12 cellular contexts compared by ENCODE assay signal in the genomic region with DNA sequence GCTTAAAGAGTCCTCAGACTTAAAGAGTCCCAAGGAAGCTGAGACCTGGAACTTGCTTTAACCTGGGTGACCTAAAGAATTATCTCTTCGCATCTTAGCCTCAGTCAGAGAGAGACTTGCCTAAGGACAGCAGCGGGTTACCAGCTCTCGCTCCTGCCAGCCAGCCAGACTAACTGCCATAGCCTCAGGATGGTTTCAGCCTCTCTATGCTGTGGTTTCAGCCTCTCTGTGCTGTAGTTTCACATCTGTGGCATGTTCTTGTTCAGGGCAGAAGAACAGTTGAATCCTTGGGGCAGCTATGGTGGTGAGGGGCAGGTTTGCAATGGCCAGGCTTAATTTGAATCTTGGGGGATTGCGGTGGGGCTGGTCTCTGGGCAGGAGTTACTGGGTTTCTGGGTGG. TPM values are rescaled to one million over a fixed set of nuclear protein-coding genes. Genes with fewer than 3 reads are reported as not detected.
A peak's percentile ranks its signal among the peaks of the same experiment; 100 is the strongest.
DNase-seq lines count a peak whose midpoint lies in the region; ATAC-seq, FAIRE-seq and TF ChIP-seq lines count a peak whose summit lies in the region.
"Had no signal": no experiment of that assay in that cellular context is flagged by ENCODE, and none has a peak within 500 bp of the region (broad histone marks: within the 10 kb centered on the region; RNA-seq: fewer than 3 reads in every experiment).

No MANE protein-coding gene starts in this region.

- peaks cover 61% of the 10 kb centered on the region for H3K4me1 ChIP-seq in endothelial cell of umbilical vein (ENCODE audit: control insufficient read depth, extremely low read depth, insufficient read depth, low read length)
- H3K4me1 ChIP-seq in gastrocnemius medialis, result peaks cover 48 to 50% of the 10 kb centered on the region in 2 donors

- no peak overlapping the region for H2AFZ ChIP-seq in endothelial cell of umbilical vein (ENCODE audit: low read depth, low read length)

- peak overlapping the region; percentile 100 for H3K27ac ChIP-seq in RWPE1
- peak overlapping the region; percentile 9 for H3K27ac ChIP-seq in endothelial cell of umbilical vein (ENCODE audit: insufficient read depth, low read depth, low read length)
- H3K27ac ChIP-seq in gastrocnemius medialis, result peak overlapping the region; percentile 22 to 100 (median 82)

- POLR2A ChIA-PET in RWPE1 (lab: Yijun Ruan, JAX; ENCODE audit: low non-redundant PET) (no interaction called here), endothelial cell of umbilical vein (lab: Charles Lee) (interaction anchor here (0.7 to 1.0 kb wide), 3 partner anchors 31 to 109 kb away, joined by 3 to 5 read pairs (median 3); partner anchors contain the start of gene NEAT1)

- no peak for TF ChIP-seq POLR2A in endothelial cell of umbilical vein (IDR thresholded peaks at IDR 0.05; ENCODE audit: low read depth, low read length)
- no peak for TF ChIP-seq POLR2A in gastrocnemius medialis (IDR thresholded peaks at IDR 0.05)

- DNase-seq in GM12865 (ENCODE audit: low read depth) (peak; percentile 34), RWPE1 (ENCODE audit: low spot score) (no peak), endothelial cell of umbilical vein (ENCODE audit: low read depth, low spot score) (no peak), gastrocnemius medialis (no peak), NCI-H510A (lab: John Stamatoyannopoulos, UW) (no peak), NCI-H774 (lab: John Stamatoyannopoulos, UW) (no peak)
- DNase-seq in activated CD8-positive, alpha-beta memory T cell treated with anti-CD3 and anti-CD28 coated beads, Interleukin-2, amount 50 U/mL, for 48 hours, result no peak
- DNase-seq: activated naive CD4-positive, alpha-beta T cell; NCI-H1694 had no signal

- BruUV-seq in endothelial cell of umbilical vein (replicated peaks; lab: Mats Ljungman, UMichigan), result no TSS peak

- in situ Hi-C loops in gastrocnemius medialis (cut with MboI; ENCODE audit: low sequenced_read_pairs in 4 of 4), result no loop called here

- FAIRE-seq in endothelial cell of umbilical vein (lab: Jason Lieb, UNC), result no peak

- peaks cover 3 to 11% of the 10 kb centered on the region in 2 experiments for H3K36me3 ChIP-seq in endothelial cell of umbilical vein (ENCODE audit: control insufficient read depth in 2 of 2, extremely low read depth in 1 of 2, insufficient read depth in 2 of 2, low read length in 2 of 2)
- H3K36me3 ChIP-seq in gastrocnemius medialis, result peaks cover 0 to 12% of the 10 kb centered on the region in 2 donors
- H3K36me3 ChIP-seq: thoracic aorta had no signal

- H3K4me2 ChIP-seq in endothelial cell of umbilical vein (ENCODE audit: insufficient read depth, low read length), result no peak overlapping the region

- no peak overlapping the region for H3K4me3 ChIP-seq in GM12865 (ENCODE audit: low read depth, low read length)
- no peak overlapping the region for H3K4me3 ChIP-seq in endothelial cell of umbilical vein (replicated peaks in 1 of 3; ENCODE audit: insufficient read depth in 1 of 3, low read depth in 1 of 3, low read length in 3 of 3)
- H3K4me3 ChIP-seq in gastrocnemius medialis, result no peak overlapping the region
- H3K4me3 ChIP-seq: thoracic aorta had no signal

- H3K9me1 ChIP-seq in endothelial cell of umbilical vein (replicated peaks; ENCODE audit: control insufficient read depth, extremely low read depth, insufficient read depth, low read length), result no peaks in the 10 kb centered on the region

- H4K20me1 ChIP-seq in endothelial cell of umbilical vein (replicated peaks; ENCODE audit: control insufficient read depth, extremely low read depth, insufficient read depth, low read length), result no peaks in the 10 kb centered on the region

- no peak overlapping the region for H3K9ac ChIP-seq in endothelial cell of umbilical vein (replicated peaks; ENCODE audit: extremely low read depth, insufficient read depth, low read length)

- CTCF ChIA-PET in RWPE1 (lab: Yijun Ruan, JAX), result interaction anchor here (0.6 to 0.9 kb wide), 3 partner anchors 27 to 31 kb away, joined by 3 to 5 read pairs (median 3); no protein-coding TSS in a partner anchor
- CTCF ChIA-PET in endothelial cell of umbilical vein (lab: Charles Lee), result interaction anchor here (1.0 to 1.5 kb wide), 5 partner anchors 9 to 151 kb away, joined by 4 to 8 read pairs (median 5); no protein-coding TSS in a partner anchor

- peaks cover 69% of the 10 kb centered on the region for H3K79me2 ChIP-seq in endothelial cell of umbilical vein (ENCODE audit: control insufficient read depth, insufficient read depth, low read length)

- ATAC-seq in gastrocnemius medialis, result no peak
- no peak for ATAC-seq in HG03196 (IDR thresholded peaks at IDR 0.05; ENCODE audit: unreplicated experiment)
- ATAC-seq: sciatic nerve had no signal

- no peaks in the 10 kb centered on the region for H3K9me3 ChIP-seq in endothelial cell of umbilical vein (replicated peaks; ENCODE audit: control insufficient read depth, insufficient read depth, low read length)
- no peaks in the 10 kb centered on the region for H3K9me3 ChIP-seq in gastrocnemius medialis
- H3K9me3 ChIP-seq: thoracic aorta had no signal

- H3K27me3 ChIP-seq in endothelial cell of umbilical vein (ENCODE audit: control insufficient read depth in 2 of 2, insufficient read depth in 2 of 2, low read length in 2 of 2) (no peaks in the 10 kb centered on the region), gastrocnemius medialis (no peaks in the 10 kb centered on the region)

- intact Hi-C loops in endothelial cell of umbilical vein (cut with micrococcal nuclease), result no loop called here
- intact Hi-C loops in gastrocnemius medialis (cut with DNase I; ENCODE audit: low total_unique reads), result no loop called here

- TF ChIP-seq CTCF in GM12865 (IDR thresholded peaks at IDR 0.05; ENCODE audit: insufficient read depth, low read depth, low read length, missing control alignments), result no peak
- TF ChIP-seq CTCF in RWPE1 (conservative IDR thresholded peaks at IDR 0.05; ENCODE audit: low read depth), result no peak
- no peak for TF ChIP-seq CTCF in endothelial cell of umbilical vein (IDR thresholded peaks at IDR 0.05; ENCODE audit: extremely low read depth in 1 of 2, insufficient read depth in 1 of 2, low read depth in 1 of 2, low read length in 2 of 2)
- no peak for TF ChIP-seq CTCF in gastrocnemius medialis (IDR thresholded peaks at IDR 0.05 in 4 of 5, conservative IDR thresholded peaks at IDR 0.05 in 1 of 5)

- dilution Hi-C loops in endothelial cell of umbilical vein (cut with MboI; ENCODE audit: extremely low pct_ligation_motif_present, low sequenced_read_pairs), result no loop called here

RNA-seq across cellular contexts. Expression of gene FRMD8, which starts 2.3 kb away (rescaled TPM):
- 53.9 and 57.7 TPM in 2 replicates for total RNA-seq in endothelial cell of umbilical vein
- polyA plus RNA-seq in endothelial cell of umbilical vein, result 36.4 and 45.3 TPM in 2 replicates
- 24.9 and 33.1 TPM in 2 replicates for polyA plus RNA-seq in endothelial cell of umbilical vein (2011; cell fraction: cytosol; rRNA removed)
- polyA plus RNA-seq in endothelial cell of umbilical vein (2011; cell fraction: nucleus; rRNA removed), result 38.1 and 42.6 TPM in 2 replicates
- 24.3 and 29.2 TPM in 2 replicates for polyA plus RNA-seq in endothelial cell of umbilical vein (2012)
- 34.9 and 44.0 TPM in 2 replicates for polyA minus RNA-seq in endothelial cell of umbilical vein
- 16.4 TPM for polyA minus RNA-seq in endothelial cell of umbilical vein (2011; cell fraction: cytosol; rRNA and poly(A)+ RNA removed)
- polyA minus RNA-seq in endothelial cell of umbilical vein (2011; cell fraction: nucleus; rRNA and poly(A)+ RNA removed), result 22.2 and 24.7 TPM in 2 replicates
- total RNA-seq in gastrocnemius medialis, result 10 to 100 TPM; 11.5 to 51.7 (median 20.1) TPM

RNA-seq across cellular contexts. Expression of gene SLC25A45, which starts 6.3 kb away (rescaled TPM):
- total RNA-seq in endothelial cell of umbilical vein, result 3.1 and 4.8 TPM in 2 replicates
- polyA plus RNA-seq in endothelial cell of umbilical vein, result 1.2 TPM in 2 replicates
- polyA plus RNA-seq in endothelial cell of umbilical vein (2011; cell fraction: cytosol; rRNA removed), result 0.52 and 0.66 TPM in 2 replicates
- polyA plus RNA-seq in endothelial cell of umbilical vein (2011; cell fraction: nucleus; rRNA removed), result 2.1 and 2.5 TPM in 2 replicates
- polyA plus RNA-seq in endothelial cell of umbilical vein (2012), result 1.5 and 1.6 TPM in 2 replicates
- 0.55 and 1.9 TPM in 2 replicates for polyA minus RNA-seq in endothelial cell of umbilical vein
- polyA minus RNA-seq in endothelial cell of umbilical vein (2011; cell fraction: cytosol; rRNA and poly(A)+ RNA removed), result 6.2 TPM
- 1.7 and 2.0 TPM in 2 replicates for polyA minus RNA-seq in endothelial cell of umbilical vein (2011; cell fraction: nucleus; rRNA and poly(A)+ RNA removed)
- total RNA-seq in gastrocnemius medialis, result 10 to 100 TPM in 1 of 4 donors, 1 to 10 TPM in 3; 2.6 to 12.4 (median 5.6) TPM

RNA-seq across cellular contexts. Expression of gene NEAT1, which starts 33.9 kb away (rescaled TPM):
- total RNA-seq in endothelial cell of umbilical vein (957 and 1,053 TPM in 2 replicates), gastrocnemius medialis (100 to 1,000 TPM in 1 of 4 donors, 10 to 100 TPM in 3; 24.1 to 472 (median 32.8) TPM)
- 34.4 and 43.3 TPM in 2 replicates for polyA plus RNA-seq in endothelial cell of umbilical vein
- polyA plus RNA-seq in endothelial cell of umbilical vein (2011; cell fraction: cytosol; rRNA removed), result 15.1 and 49.9 TPM in 2 replicates
- polyA plus RNA-seq in endothelial cell of umbilical vein (2011; cell fraction: nucleus; rRNA removed), result 443 and 462 TPM in 2 replicates
- polyA plus RNA-seq in endothelial cell of umbilical vein (2012), result 254 and 310 TPM in 2 replicates
- polyA minus RNA-seq in endothelial cell of umbilical vein, result 900 and 1,086 TPM in 2 replicates
- polyA minus RNA-seq in endothelial cell of umbilical vein (2011; cell fraction: cytosol; rRNA and poly(A)+ RNA removed), result 31.7 TPM
- polyA minus RNA-seq in endothelial cell of umbilical vein (2011; cell fraction: nucleus; rRNA and poly(A)+ RNA removed), result 1,191 and 1,444 TPM in 2 replicates

RNA-seq across cellular contexts. Expression of gene TIGD3, which starts 34.2 kb away (rescaled TPM):
- total RNA-seq in endothelial cell of umbilical vein, result 0.27 TPM in 1 of 2 replicates, not detected in the other
- polyA plus RNA-seq in endothelial cell of umbilical vein, result 0.18 TPM in 2 replicates
- polyA plus RNA-seq in endothelial cell of umbilical vein (2011; cell fraction: cytosol; rRNA removed), result 0.13 TPM in 2 replicates
- 0.41 and 0.43 TPM in 2 replicates for polyA plus RNA-seq in endothelial cell of umbilical vein (2011; cell fraction: nucleus; rRNA removed)
- polyA plus RNA-seq in endothelial cell of umbilical vein (2012), result 0.16 and 0.19 TPM in 2 replicates
- polyA minus RNA-seq in endothelial cell of umbilical vein, result 0.15 TPM in 1 of 2 replicates, not detected in the other
- polyA minus RNA-seq in endothelial cell of umbilical vein (2011; cell fraction: cytosol; rRNA and poly(A)+ RNA removed), result 0.92 TPM
- polyA minus RNA-seq in endothelial cell of umbilical vein (2011; cell fraction: nucleus; rRNA and poly(A)+ RNA removed), result not detected in 2 replicates
- total RNA-seq in gastrocnemius medialis, result under 1 TPM; 0.16 to 0.71 (median 0.48) TPM
- total RNA-seq: sciatic nerve, thoracic aorta had no signal

RNA-seq across cellular contexts. Expression of gene DPF2, which starts 55.1 kb away (rescaled TPM):
- total RNA-seq in endothelial cell of umbilical vein (48.9 and 58.7 TPM in 2 replicates), gastrocnemius medialis (10 to 100 TPM; 22.4 to 46.4 (median 36.1) TPM)
- polyA plus RNA-seq in endothelial cell of umbilical vein, result 62.2 and 73.3 TPM in 2 replicates
- polyA plus RNA-seq in endothelial cell of umbilical vein (2011; cell fraction: cytosol; rRNA removed), result 45.6 and 53.3 TPM in 2 replicates
- polyA plus RNA-seq in endothelial cell of umbilical vein (2011; cell fraction: nucleus; rRNA removed), result 72.4 and 84.8 TPM in 2 replicates
- 44.0 and 45.5 TPM in 2 replicates for polyA plus RNA-seq in endothelial cell of umbilical vein (2012)
- polyA minus RNA-seq in endothelial cell of umbilical vein, result 45.6 and 51.2 TPM in 2 replicates
- polyA minus RNA-seq in endothelial cell of umbilical vein (2011; cell fraction: cytosol; rRNA and poly(A)+ RNA removed), result 22.1 TPM
- polyA minus RNA-seq in endothelial cell of umbilical vein (2011; cell fraction: nucleus; rRNA and poly(A)+ RNA removed), result 35.2 and 36.0 TPM in 2 replicates

Comparison
In these comparisons a context has a peak if more than half of its experiments do, and no peak if none do; other contexts are left out.
1. H3K27ac ChIP-seq: peak in every context shown above with its lines; median percentile 100 in RWPE1; 82 in gastrocnemius medialis; 9 in endothelial cell of umbilical vein.